ENCODE assay signal across 10 cellular contexts in the genomic region with DNA sequence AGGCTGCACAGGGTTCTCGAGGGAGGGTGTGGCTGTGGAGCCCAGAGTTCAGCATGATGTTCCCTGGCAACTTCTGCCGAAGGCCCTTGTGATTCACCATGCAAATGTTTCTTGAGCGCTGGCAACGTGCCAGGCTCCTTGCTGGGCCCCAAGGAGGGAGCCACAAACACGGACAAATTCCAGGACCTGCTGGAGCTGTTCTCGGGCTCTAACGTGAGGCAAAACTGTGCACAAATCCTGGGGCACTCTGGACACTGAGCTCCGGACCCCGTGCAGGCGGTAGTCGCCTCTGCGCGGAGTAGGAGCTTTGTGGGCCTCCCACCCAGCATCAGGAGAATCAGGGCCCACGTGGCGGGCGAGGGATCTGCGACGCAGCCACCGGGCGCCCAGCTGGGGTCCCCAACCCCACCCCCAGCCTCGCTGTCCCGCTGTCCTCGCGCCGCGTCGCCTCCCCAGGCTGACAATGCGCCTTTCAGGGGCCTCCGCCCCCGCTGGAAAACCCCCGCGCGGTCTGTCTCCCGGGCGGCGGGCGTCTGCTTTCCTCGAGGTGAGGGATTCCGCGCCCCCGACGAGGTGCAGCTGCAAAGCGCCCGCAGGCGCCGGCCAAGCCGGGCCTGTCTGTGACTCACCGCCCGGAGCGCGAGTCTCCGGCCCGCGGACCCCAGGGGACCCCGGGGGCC. TPM values are rescaled to one million over a fixed set of nuclear protein-coding genes. Genes with fewer than 3 reads are reported as not detected.
A peak's percentile ranks its signal among the peaks of the same experiment; 100 is the strongest.
DNase-seq lines count a peak whose midpoint lies in the region; ATAC-seq, FAIRE-seq and TF ChIP-seq lines count a peak whose summit lies in the region.
"Had no signal": no experiment of that assay in that cellular context is flagged by ENCODE, and none has a peak within 500 bp of the region (broad histone marks: within the 10 kb centered on the region; RNA-seq: fewer than 3 reads in every experiment).

No MANE protein-coding gene starts in this region.

- FAIRE-seq in GM12891 (lab: Jason Lieb, UNC) = no peak

- no peak for TF ChIP-seq POLR2A in GM12891 (IDR thresholded peaks at IDR 0.05; ENCODE audit: low read depth, low read length)

- peaks cover 7 to 11% of the 10 kb centered on the region in 2 donors for H3K4me1 ChIP-seq in lung (ENCODE audit: control insufficient read depth in 2 of 2, insufficient read depth in 2 of 2, low read length in 2 of 2)

- TF ChIP-seq CTCF in chondrocyte (IDR thresholded peaks at IDR 0.05) = no peak
- TF ChIP-seq CTCF in lung (IDR thresholded peaks at IDR 0.05; ENCODE audit: control extremely low read depth, extremely low read depth) = no peak

- H3K36me3 Mint-ChIP-seq in chondrocyte (ENCODE audit: low read depth) = no peaks in the 10 kb centered on the region
- H3K36me3 Mint-ChIP-seq: IgD-negative memory B cell had no signal

- H3K27ac ChIP-seq in lung (ENCODE audit: low read depth in 1 of 2, low read length in 1 of 2) = peak overlapping the region in 1 of 2 donors; percentile 68

- in situ Hi-C loops in ACHN (cut with HindIII; ENCODE audit: low pct_ligation_motif_present, low pct_unique_long_range_greater_than_20kb, low sequenced_read_pairs) = no loop called here

- no peaks in the 10 kb centered on the region for H3K9me3 ChIP-seq in lung (ENCODE audit: control insufficient read depth in 2 of 2, insufficient read depth in 1 of 2, low read length in 1 of 2)

- DNase-seq in ACHN (peak; percentile 55), LoVo (ENCODE audit: low spot score) (peak; percentile 86), chondrocyte (ENCODE audit: low spot score) (no peak), lung (ENCODE audit: low spot score) (peak; percentile 73), NCI-H1694 (lab: John Stamatoyannopoulos, UW) (no peak), GM12891 (ENCODE audit: insufficient read length, low spot score) (no peak)
- DNase-seq in activated naive CD4-positive, alpha-beta T cell treated with Interleukin-2 at 50 U/mL for 16 hours = no peak

- no peaks in the 10 kb centered on the region for H3K27me3 Mint-ChIP-seq in chondrocyte (ENCODE audit: low read depth)

- H3K4me3 ChIP-seq in lung = no peak overlapping the region

- H3K4me3 Mint-ChIP-seq in chondrocyte (ENCODE audit: unreplicated experiment) = no peak overlapping the region
- H3K4me3 Mint-ChIP-seq: activated naive CD8-positive, alpha-beta T cell had no signal

- H3K4me1 Mint-ChIP-seq in chondrocyte (ENCODE audit: low read depth) = peaks cover 86% of the 10 kb centered on the region
- H3K4me1 Mint-ChIP-seq: IgD-negative memory B cell had no signal

- H3K27ac Mint-ChIP-seq in chondrocyte (ENCODE audit: unreplicated experiment) = peak overlapping the region; percentile 91
- H3K27ac Mint-ChIP-seq: activated naive CD8-positive, alpha-beta T cell; IgD-negative memory B cell had no signal

- no peaks in the 10 kb centered on the region for H3K36me3 ChIP-seq in lung (ENCODE audit: control insufficient read depth in 2 of 2, insufficient read depth in 2 of 2, low read length in 2 of 2)

- H3K27me3 ChIP-seq in lung (ENCODE audit: control insufficient read depth, insufficient read depth) = no peaks in the 10 kb centered on the region

- H3K9me3 Mint-ChIP-seq in chondrocyte (ENCODE audit: low read depth) = no peaks in the 10 kb centered on the region
- H3K9me3 Mint-ChIP-seq: IgD-negative memory B cell had no signal

- peak; percentile 42 for ATAC-seq in lung (ENCODE audit: insufficient read depth, low FRiP score)
- no peak for ATAC-seq in HG02870 (IDR thresholded peaks at IDR 0.05; ENCODE audit: unreplicated experiment)

- 36 to 51% methylated on average over 46 to 55 of the region's 55 CpGs for WGBS in lung, 2 donors

TF ChIP-seq in GM12891, 5 proteins besides CTCF, POLR2A, EP300 and RAD21:
- TF ChIP-seq TAF1 (IDR thresholded peaks at IDR 0.05; ENCODE audit: low read depth, low read length) (no peak), PAX5 (IDR thresholded peaks at IDR 0.05; ENCODE audit: insufficient read depth, low read length, severe bottlenecking) (no peak), POLR2AphosphoS5 (IDR thresholded peaks at IDR 0.05; ENCODE audit: low read depth, low read length) (no peak), SPI1 (IDR thresholded peaks at IDR 0.05; ENCODE audit: low read depth, low read length) (no peak), POU2F2 (IDR thresholded peaks at IDR 0.05; ENCODE audit: low read depth, low read length) (no peak)

RNA-seq across cellular contexts. Expression of gene SCUBE3, which starts 31.7 kb away (rescaled TPM):
- total RNA-seq in chondrocyte = 32.7 to 96.6 TPM (median 93.0 TPM) in 3 replicates
- total RNA-seq in lung = 1 to 10 TPM; 1.4 to 2.1 TPM
- polyA plus RNA-seq in lung = under 1 TPM; 0.02 to 0.43 TPM
- 0.04 TPM for polyA plus RNA-seq in GM12891 (2012; ENCODE audit: low read depth, missing spikeins)

RNA-seq across cellular contexts. Expression of gene TCP11, which starts 40.9 kb away (rescaled TPM):
- total RNA-seq in chondrocyte = not detected in 3 replicates
- total RNA-seq in lung = 1 to 10 TPM in 1 of 2 donors, under 1 TPM in 1; 0.67 to 1.7 TPM
- under 1 TPM; 0.16 to 0.45 TPM for polyA plus RNA-seq in lung
- polyA plus RNA-seq in GM12891 (2012; ENCODE audit: low read depth, missing spikeins) = 0.23 TPM
- polyA plus RNA-seq: IgD-negative memory B cell had no signal

Comparison
In these comparisons a context has a peak if more than half of its experiments do, and no peak if none do; other contexts are left out.
1. DNase-seq: peak in ACHN (single experiment), LoVo (single experiment) and lung (single experiment); none in chondrocyte (single experiment), NCI-H1694 (single experiment), GM12891 (single experiment) and activated naive CD4-positive, alpha-beta T cell treated with Interleukin-2 at 50 U/mL for 16 hours (single experiment).
2. RNA of gene SCUBE3, which starts 31.7 kb away (total RNA-seq): 32.7 to 96.6 TPM in chondrocyte; 1.4 to 2.1 TPM in lung; every median in the first group is over 10 times any median in the second.